Comparison of ENCODE assay signal across 9 cellular contexts in the genomic region with DNA sequence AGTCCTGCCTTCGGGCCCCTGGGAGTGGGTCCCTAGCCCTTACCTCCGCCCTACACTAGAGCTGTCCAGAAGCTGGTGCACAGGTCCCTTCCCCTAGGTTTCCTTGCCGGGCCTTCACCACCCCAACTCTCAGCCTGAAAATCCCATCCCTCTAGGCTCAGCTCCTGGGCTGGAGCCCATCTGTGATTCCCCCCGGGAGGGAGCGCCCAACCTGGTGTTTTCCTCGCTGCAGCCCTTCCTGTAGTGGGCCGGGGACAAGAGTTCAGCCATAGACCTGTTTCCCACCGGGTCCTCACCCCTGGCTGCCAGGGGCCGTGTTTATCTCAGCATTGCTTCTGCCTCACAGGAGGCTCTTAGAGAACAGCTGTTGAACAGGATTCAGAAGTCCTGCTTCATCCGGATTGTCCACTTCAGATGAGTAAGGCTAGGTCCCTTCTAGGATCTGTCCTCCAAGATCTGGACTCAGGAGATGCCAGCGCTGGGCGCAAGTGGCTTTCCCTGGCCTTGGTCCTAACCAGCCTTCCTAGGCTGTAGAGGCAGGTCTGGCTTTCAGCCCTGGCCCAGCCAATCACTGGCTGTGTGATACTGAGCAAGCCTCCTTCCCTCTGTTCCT. TPM values are rescaled to one million over a fixed set of nuclear protein-coding genes. Genes with fewer than 3 reads are reported as not detected.
DNase-seq lines count a peak whose midpoint lies in the region; ATAC-seq lines count a peak whose summit lies in the region.
"Had no signal": no experiment of that assay in that cellular context is flagged by ENCODE, and none has a peak within 500 bp of the region (broad histone marks: within the 10 kb centered on the region; RNA-seq: fewer than 3 reads in every experiment).

No MANE protein-coding gene starts in this region.

- peak overlapping the region; percentile 82 for H3K9ac ChIP-seq in BLaER1

- POLR2A ChIA-PET in naive thymus-derived CD8-positive, alpha-beta T cell (lab: Charles Lee): interaction anchor here (1.0 to 3.1 kb wide), 7 partner anchors 8 to 53 kb away, joined by 3 to 19 read pairs (median 6); partner anchors contain the start of gene CLTA

- peak overlapping the region; percentile 87 to 97 (median 94) for H3K4me3 Mint-ChIP-seq in naive thymus-derived CD8-positive, alpha-beta T cell

- H3K9me3 ChIP-seq in BLaER1: no peaks in the 10 kb centered on the region
- no peaks in the 10 kb centered on the region for H3K9me3 ChIP-seq in effector memory CD4-positive, alpha-beta T cell (ENCODE audit: control insufficient read depth, low read length)

- H3K9me3 Mint-ChIP-seq in naive thymus-derived CD8-positive, alpha-beta T cell: no peaks in the 10 kb centered on the region

- H3K4me1 ChIP-seq in BLaER1: peaks cover 62% of the 10 kb centered on the region
- H3K4me1 ChIP-seq in effector memory CD4-positive, alpha-beta T cell (ENCODE audit: control insufficient read depth, insufficient read depth, low read length, poor library complexity, severe bottlenecking): peaks cover 59% of the 10 kb centered on the region

- H3K4me2 ChIP-seq in BLaER1: peak overlapping the region; percentile 98

- H3K27me3 ChIP-seq in BLaER1: no peaks in the 10 kb centered on the region
- H3K27me3 ChIP-seq in effector memory CD4-positive, alpha-beta T cell (replicated peaks; ENCODE audit: control insufficient read depth, insufficient read depth, low read length, poor library complexity, severe bottlenecking): no peaks in the 10 kb centered on the region

- no peaks in the 10 kb centered on the region for H3K36me3 ChIP-seq in BLaER1
- H3K36me3 ChIP-seq in effector memory CD4-positive, alpha-beta T cell (ENCODE audit: control insufficient read depth, insufficient read depth, low read length): no peaks in the 10 kb centered on the region

- no peaks in the 10 kb centered on the region for H4K20me1 ChIP-seq in BLaER1

- H3K36me3 Mint-ChIP-seq in naive thymus-derived CD8-positive, alpha-beta T cell: no peaks in the 10 kb centered on the region

- no peak for ATAC-seq in naive thymus-derived CD8-positive, alpha-beta T cell
- ATAC-seq in GM21737 (IDR thresholded peaks at IDR 0.05; ENCODE audit: unreplicated experiment) (no peak), GM19395 (IDR thresholded peaks at IDR 0.05; ENCODE audit: unreplicated experiment) (no peak)

- DNase-seq in LHCN-M2 (ENCODE audit: low read depth) (peak; percentile 67), DMS114 treated with DMSO at 0.1 percent for 48 hours (lab: John Stamatoyannopoulos, UW; ENCODE audit: unreplicated experiment) (no peak), T1000 (lab: John Stamatoyannopoulos, UW) (no peak)
- no peak for DNase-seq in effector memory CD4-positive, alpha-beta T cell
- no peak for DNase-seq in naive thymus-derived CD8-positive, alpha-beta T cell
- DNase-seq: left cardiac atrium had no signal

- peak overlapping the region; percentile 75 to 94 (median 86) for H3K27ac Mint-ChIP-seq in naive thymus-derived CD8-positive, alpha-beta T cell

- H3K4me3 ChIP-seq in BLaER1: peak overlapping the region; percentile 87
- H3K4me3 ChIP-seq in effector memory CD4-positive, alpha-beta T cell (ENCODE audit: insufficient read depth, low read depth, low read length, poor library complexity, severe bottlenecking): peak overlapping the region; percentile 91

- H3K27me3 Mint-ChIP-seq in naive thymus-derived CD8-positive, alpha-beta T cell: no peaks in the 10 kb centered on the region

- peak overlapping the region; percentile 80; the same call in 1 of the 2 replicates for H3K27ac ChIP-seq in BLaER1
- H3K27ac ChIP-seq in effector memory CD4-positive, alpha-beta T cell (ENCODE audit: insufficient read depth, low read length, poor library complexity, severe bottlenecking): peak overlapping the region; percentile 80

- peaks cover 43 to 65% (median 62%) of the 10 kb centered on the region in 4 donors for H3K4me1 Mint-ChIP-seq in naive thymus-derived CD8-positive, alpha-beta T cell

RNA-seq across cellular contexts. Expression of gene GLIPR2, which starts 1.0 kb away (rescaled TPM):
- total RNA-seq in LHCN-M2 (2014; rRNA removed): 29.6 and 38.3 TPM in 2 replicates
- 44.3 TPM for polyA plus RNA-seq in LHCN-M2 (2012)
- 1 to 10 TPM; 7.0 to 7.6 TPM for total RNA-seq in naive thymus-derived CD8-positive, alpha-beta T cell
- 10 to 100 TPM; 43.2 to 78.9 (median 55.3) TPM for polyA plus RNA-seq in naive thymus-derived CD8-positive, alpha-beta T cell

RNA-seq across cellular contexts. Expression of gene CCIN, which starts 31.7 kb away (rescaled TPM):
- 1.2 and 1.8 TPM in 2 replicates for total RNA-seq in LHCN-M2 (2014; rRNA removed)
- polyA plus RNA-seq in LHCN-M2 (2012): 2.2 TPM
- under 1 TPM in 1 of 2 experiments, not detected in 1; 0.19 TPM for total RNA-seq in naive thymus-derived CD8-positive, alpha-beta T cell
- polyA plus RNA-seq in naive thymus-derived CD8-positive, alpha-beta T cell: under 1 TPM in 1 of 3 donors, not detected in 2; 0.09 TPM
- total RNA-seq: left cardiac atrium had no signal

RNA-seq across cellular contexts. Expression of gene CLTA, which starts 53.2 kb away (rescaled TPM):
- 418 and 464 TPM in 2 replicates for total RNA-seq in LHCN-M2 (2014; rRNA removed)
- polyA plus RNA-seq in LHCN-M2 (2012): 483 TPM
- 10 to 100 TPM; 56.7 to 59.0 TPM for total RNA-seq in naive thymus-derived CD8-positive, alpha-beta T cell
- 10 to 100 TPM; 60.8 to 84.5 (median 71.0) TPM for polyA plus RNA-seq in naive thymus-derived CD8-positive, alpha-beta T cell
